ENCODE assay signal across 10 cellular contexts in genomic region chr20:61585764-61586163, GRCh38.
"Had no signal": no experiment of that assay in that cellular context is flagged by ENCODE, and none has a peak within 500 bp of the region (broad histone marks: within the 10 kb centered on the region; RNA-seq: fewer than 3 reads in every experiment).

No MANE protein-coding gene starts in this region.

- H3K9ac ChIP-seq: GM23248, KMS-11 had no signal

- H3K4me3 ChIP-seq: GM23248 had no signal

- H3K4me2 ChIP-seq: KMS-11 had no signal

- H2AFZ ChIP-seq: GM23248 had no signal

- DNase-seq: GM23248, GOT3, H9, HCEC 1CT, HFFc6, Karpas-422, KBM-7 had no signal

- H3K27ac ChIP-seq: GM23248, HL-60, KMS-11 had no signal

- FAIRE-seq: H54 had no signal
